Comparison of ENCODE assay signal across 1 cellular context in the genomic region with DNA sequence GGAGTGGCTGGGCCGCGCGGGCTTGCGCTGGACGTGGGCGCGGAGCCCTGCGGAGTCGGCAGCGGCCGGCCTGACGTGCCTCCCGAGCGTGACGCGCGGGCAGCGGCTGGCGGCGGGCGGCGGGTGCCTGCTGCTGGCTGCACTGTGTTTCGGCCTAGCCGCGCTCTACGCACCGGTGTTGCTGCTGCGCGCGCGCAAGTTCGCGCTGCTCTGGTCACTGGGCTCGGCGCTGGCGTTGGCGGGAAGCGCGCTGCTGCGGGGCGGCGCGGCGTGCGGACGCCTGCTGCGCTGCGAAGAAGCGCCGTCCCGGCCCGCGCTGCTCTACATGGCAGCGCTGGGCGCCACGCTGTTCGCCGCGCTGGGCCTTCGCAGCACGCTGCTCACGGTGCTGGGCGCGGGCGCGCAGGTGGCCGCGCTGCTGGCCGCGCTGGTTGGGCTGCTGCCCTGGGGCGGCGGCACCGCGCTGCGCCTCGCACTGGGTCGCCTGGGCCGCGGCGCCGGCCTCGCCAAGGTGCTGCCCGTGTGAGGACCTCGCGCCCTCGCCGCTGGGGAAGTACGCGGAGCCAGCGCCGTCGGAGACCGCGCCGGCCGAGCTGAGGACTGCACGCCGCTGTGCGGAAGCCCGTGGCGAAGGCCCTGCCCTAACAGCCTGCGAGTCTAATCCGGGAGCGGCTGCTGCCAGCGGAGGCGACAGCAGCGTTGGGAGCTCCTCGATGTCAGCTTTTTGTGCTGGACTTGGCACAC.
TF ChIP-seq lines count a peak whose summit lies in the region.

No MANE protein-coding gene starts in this region.

TF ChIP-seq in IMR-90, 13 proteins besides CTCF, POLR2A, EP300 and RAD21:
- no peak for TF ChIP-seq NFE2L2 (IDR thresholded peaks at IDR 0.05; ENCODE audit: low read depth, low read length)
- TF ChIP-seq RFX5 (IDR thresholded peaks at IDR 0.05; ENCODE audit: low read depth, low read length), result no peak
- TF ChIP-seq, protein P1, sequence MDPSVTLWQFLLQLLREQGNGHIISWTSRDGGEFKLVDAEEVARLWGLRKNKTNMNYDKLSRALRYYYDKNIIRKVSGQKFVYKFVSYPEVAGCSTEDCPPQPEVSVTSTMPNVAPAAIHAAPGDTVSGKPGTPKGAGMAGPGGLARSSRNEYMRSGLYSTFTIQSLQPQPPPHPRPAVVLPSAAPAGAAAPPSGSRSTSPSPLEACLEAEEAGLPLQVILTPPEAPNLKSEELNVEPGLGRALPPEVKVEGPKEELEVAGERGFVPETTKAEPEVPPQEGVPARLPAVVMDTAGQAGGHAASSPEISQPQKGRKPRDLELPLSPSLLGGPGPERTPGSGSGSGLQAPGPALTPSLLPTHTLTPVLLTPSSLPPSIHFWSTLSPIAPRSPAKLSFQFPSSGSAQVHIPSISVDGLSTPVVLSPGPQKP (IDR thresholded peaks at IDR 0.05; ENCODE audit: borderline replicate concordance, low read depth, low read length), result no peak
- no peak; the same call in none of the 2 replicates for TF ChIP-seq SMC3 (IDR thresholded peaks at IDR 0.05; ENCODE audit: low read depth, low read length)
- TF ChIP-seq CEBPB (IDR thresholded peaks at IDR 0.05; ENCODE audit: low read depth, low read length), result no peak
- TF ChIP-seq MAZ (IDR thresholded peaks at IDR 0.05; ENCODE audit: borderline replicate concordance, low read depth, low read length), result 0 out of 2 replicates have a peak, but pooled peaks have one; percentile 10
- no peak; the same call in 1 of the 2 replicates for TF ChIP-seq CHD1 (IDR thresholded peaks at IDR 0.05; ENCODE audit: low read depth, low read length)
- peak; percentile 57; the same call in 1 of the 2 replicates for TF ChIP-seq MXI1 (IDR thresholded peaks at IDR 0.05; ENCODE audit: borderline replicate concordance, low read depth, low read length)
- no peak for TF ChIP-seq BHLHE40 (IDR thresholded peaks at IDR 0.05; ENCODE audit: low read depth, low read length)
- TF ChIP-seq, protein P2, sequence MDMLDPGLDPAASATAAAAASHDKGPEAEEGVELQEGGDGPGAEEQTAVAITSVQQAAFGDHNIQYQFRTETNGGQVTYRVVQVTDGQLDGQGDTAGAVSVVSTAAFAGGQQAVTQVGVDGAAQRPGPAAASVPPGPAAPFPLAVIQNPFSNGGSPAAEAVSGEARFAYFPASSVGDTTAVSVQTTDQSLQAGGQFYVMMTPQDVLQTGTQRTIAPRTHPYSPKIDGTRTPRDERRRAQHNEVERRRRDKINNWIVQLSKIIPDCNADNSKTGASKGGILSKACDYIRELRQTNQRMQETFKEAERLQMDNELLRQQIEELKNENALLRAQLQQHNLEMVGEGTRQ (IDR thresholded peaks at IDR 0.05; ENCODE audit: low read depth, low read length), result 0 out of 2 replicates have a peak, but pooled peaks have one; percentile 2
- TF ChIP-seq FOS (IDR thresholded peaks at IDR 0.05; ENCODE audit: low read depth, low read length), result no peak
- TF ChIP-seq RCOR1 (IDR thresholded peaks at IDR 0.05; ENCODE audit: insufficient replicate concordance, low read length), result no peak
- TF ChIP-seq MAFK (IDR thresholded peaks at IDR 0.05; ENCODE audit: low read depth, low read length), result no peak
